8 cellular contexts compared by ENCODE assay signal in genomic region chr19:47419037-47419783, GRCh38. TPM values are rescaled to one million over a fixed set of nuclear protein-coding genes. Genes with fewer than 3 reads are reported as not detected.
DNase-seq lines count a peak whose midpoint lies in the region; ATAC-seq and TF ChIP-seq lines count a peak whose summit lies in the region.
"Had no signal": no experiment of that assay in that cellular context is flagged by ENCODE, and none has a peak within 500 bp of the region (broad histone marks: within the 10 kb centered on the region; RNA-seq: fewer than 3 reads in every experiment).

Gene MEIS3, minus strand, starts transcription at chr19:47419527. Its CDS starts 446 bp downstream, at chr19:47419081.

- H3K27ac Mint-ChIP-seq in GM23338, result no peak within 1 kb of the TSS

- no peak within 1 kb of the TSS for H3K9ac ChIP-seq in smooth muscle cell (ENCODE audit: low read depth)

- H2AFZ ChIP-seq in GM23338, result peak within 1 kb of the TSS; percentile 80
- H2AFZ ChIP-seq in smooth muscle cell (ENCODE audit: low read depth), result no peak within 1 kb of the TSS

- DNase-seq in GM23338 (ENCODE audit: low spot score) (peak; percentile 43), right atrium auricular region (ENCODE audit: low spot score) (no peak), smooth muscle cell (lab: John Stamatoyannopoulos, UW; ENCODE audit: unreplicated experiment) (no peak), left lung (no peak), Kasumi-1 (lab: John Stamatoyannopoulos, UW) (no peak)
- DNase-seq: OCI-M1 had no signal

- peaks cover 43% of the 10 kb centered on the region for H3K4me1 ChIP-seq in GM23338 (ENCODE audit: insufficient read depth)
- peaks cover 0 to 29% of the 10 kb centered on the region in 2 donors for H3K4me1 ChIP-seq in right atrium auricular region
- H3K4me1 ChIP-seq in smooth muscle cell (ENCODE audit: low read depth), result peaks cover 30% of the 10 kb centered on the region
- H3K4me1 ChIP-seq in left lung, result peaks cover 0 to 6% of the 10 kb centered on the region in 2 donors

- peaks cover 5% of the 10 kb centered on the region for H3K9me3 Mint-ChIP-seq in GM23338

- peaks cover 8% of the 10 kb centered on the region for H3K36me3 Mint-ChIP-seq in GM23338 (ENCODE audit: low read depth)

- H3K36me3 ChIP-seq in GM23338 (ENCODE audit: insufficient read depth), result no peaks in the 10 kb centered on the region
- H3K36me3 ChIP-seq in right atrium auricular region, result no peaks in the 10 kb centered on the region
- no peaks in the 10 kb centered on the region for H3K36me3 ChIP-seq in smooth muscle cell (ENCODE audit: low read depth)
- no peaks in the 10 kb centered on the region for H3K36me3 ChIP-seq in left lung

- intact Hi-C loops in left lung (cut with DNase I), result no loop called here

- peak within 1 kb of the TSS; percentile 71 for H3K4me3 Mint-ChIP-seq in GM23338

- peaks cover 83% of the 10 kb centered on the region for H3K27me3 ChIP-seq in GM23338 (ENCODE audit: insufficient read depth)
- peaks cover 19 to 35% of the 10 kb centered on the region in 2 donors for H3K27me3 ChIP-seq in right atrium auricular region
- H3K27me3 ChIP-seq in smooth muscle cell (ENCODE audit: low read depth), result peaks cover 9% of the 10 kb centered on the region
- H3K27me3 ChIP-seq in left lung, result peaks cover 57 to 100% of the 10 kb centered on the region in 2 donors

- TF ChIP-seq CTCF in GM23338 (conservative IDR thresholded peaks at IDR 0.05; ENCODE audit: low read depth in 2 of 2) (no peak), right atrium auricular region (IDR thresholded peaks at IDR 0.05) (no peak), smooth muscle cell (IDR thresholded peaks at IDR 0.05; ENCODE audit: borderline replicate concordance, insufficient read depth, poor library complexity, severe bottlenecking) (no peak), left lung (IDR thresholded peaks at IDR 0.05) (no peak)

- ATAC-seq in GM23338, result peak; percentile 7
- ATAC-seq in SK-N-SH treated with all-trans-retinoic acid at 6 μM for 48 hours, result peak; percentile 15
- ATAC-seq in left lung, result no peak
- no peak for ATAC-seq in GM18867 (IDR thresholded peaks at IDR 0.05; ENCODE audit: unreplicated experiment)

- no peak within 1 kb of the TSS for H3K27ac ChIP-seq in GM23338 (ENCODE audit: low read depth)
- H3K27ac ChIP-seq in right atrium auricular region, result no peak within 1 kb of the TSS
- no peak within 1 kb of the TSS for H3K27ac ChIP-seq in smooth muscle cell (ENCODE audit: low read depth)
- no peak within 1 kb of the TSS for H3K27ac ChIP-seq in left lung

- no peaks in the 10 kb centered on the region for H4K20me1 ChIP-seq in GM23338 (replicated peaks; ENCODE audit: insufficient read depth)
- peaks cover 34% of the 10 kb centered on the region for H4K20me1 ChIP-seq in smooth muscle cell (ENCODE audit: low read depth)

- WGBS in smooth muscle cell (ENCODE audit: low lambda C conversion rate), result 8% methylated on average over 4 of the region's 69 CpGs

- H3K4me3 ChIP-seq in GM23338 (peak within 1 kb of the TSS; percentile 91), right atrium auricular region (peak within 1 kb of the TSS; percentile 47 to 57), smooth muscle cell (peak within 1 kb of the TSS; percentile 68), left lung (peak within 1 kb of the TSS in 1 of 2 donors; percentile 23)

- peaks cover 77% of the 10 kb centered on the region for H3K27me3 Mint-ChIP-seq in GM23338 (ENCODE audit: insufficient read depth, low read depth, poor library complexity)

- peaks cover 17% of the 10 kb centered on the region for H3F3A ChIP-seq in GM23338 (replicated peaks; ENCODE audit: low read depth)
- peaks cover 3% of the 10 kb centered on the region for H3F3A ChIP-seq in smooth muscle cell (ENCODE audit: low read depth)

- H3K9me3 ChIP-seq in right atrium auricular region (no peaks in the 10 kb centered on the region), smooth muscle cell (replicated peaks; ENCODE audit: low read depth) (no peaks in the 10 kb centered on the region), left lung (no peaks in the 10 kb centered on the region)

- H3K79me2 ChIP-seq in GM23338 (replicated peaks; ENCODE audit: insufficient read depth) (0 out of 2 replicates have a peak, but pooled peaks cover 7% of the 10 kb centered on the region), smooth muscle cell (ENCODE audit: low read depth) (no peaks in the 10 kb centered on the region)

- H3K9me2 ChIP-seq in GM23338 (ENCODE audit: insufficient read depth), result no peaks in the 10 kb centered on the region

- peak within 1 kb of the TSS; percentile 100 for H3K4me2 ChIP-seq in GM23338
- peak within 1 kb of the TSS; percentile 93 for H3K4me2 ChIP-seq in smooth muscle cell

- H3K4me1 Mint-ChIP-seq in GM23338, result peaks cover 56% of the 10 kb centered on the region

TF ChIP-seq in SK-N-SH treated with all-trans-retinoic acid at 6 μM for 48 hours, 23 proteins besides CTCF, POLR2A, EP300 and RAD21:
- no peak for TF ChIP-seq ESRRG (CRISPR knock-in tag; IDR thresholded peaks at IDR 0.05)
- TF ChIP-seq ZC3H10 (CRISPR knock-in tag; IDR thresholded peaks at IDR 0.05), result no peak
- TF ChIP-seq OSR1 (CRISPR knock-in tag; IDR thresholded peaks at IDR 0.05), result no peak
- no peak for TF ChIP-seq TSHZ2 (CRISPR knock-in tag; IDR thresholded peaks at IDR 0.05)
- no peak for TF ChIP-seq TOX (CRISPR knock-in tag; IDR thresholded peaks at IDR 0.05; ENCODE audit: borderline replicate concordance)
- no peak for TF ChIP-seq BACH2 (CRISPR knock-in tag; IDR thresholded peaks at IDR 0.05; ENCODE audit: borderline replicate concordance)
- TF ChIP-seq ISL1 (CRISPR knock-in tag; IDR thresholded peaks at IDR 0.05), result no peak
- TF ChIP-seq SNAI2 (CRISPR knock-in tag; IDR thresholded peaks at IDR 0.05), result no peak
- TF ChIP-seq ARNTL (CRISPR knock-in tag; IDR thresholded peaks at IDR 0.05; ENCODE audit: borderline replicate concordance, low read depth), result no peak
- no peak for TF ChIP-seq TCF4 (CRISPR knock-in tag; IDR thresholded peaks at IDR 0.05; ENCODE audit: borderline replicate concordance)
- TF ChIP-seq POU6F1 (CRISPR knock-in tag; IDR thresholded peaks at IDR 0.05; ENCODE audit: borderline replicate concordance, low read depth), result no peak

RNA-seq across cellular contexts. Expression of gene MEIS3, which starts in this region (rescaled TPM):
- 33.7 and 40.7 TPM in 2 replicates for total RNA-seq in GM23338 (2014; rRNA removed; shearing (Covaris generic))
- polyA plus RNA-seq in GM23338 (2016; fragmentation: Nextera tagmentation; extraction: Ambion mirVana) (20.6 and 20.8 TPM in 2 replicates), smooth muscle cell (111 and 141 TPM in 2 replicates)
- total RNA-seq in right atrium auricular region (1 to 10 TPM; 6.3 to 9.2 TPM), smooth muscle cell (49.7 and 59.0 TPM in 2 replicates), left lung (10 to 100 TPM in 1 of 2 donors, 1 to 10 TPM in 1; 6.7 to 11.8 TPM)

Comparison
In these comparisons a context has a peak if more than half of its experiments do, and no peak if none do; other contexts are left out.
1. ATAC-seq: peak in GM23338 (single experiment) and SK-N-SH treated with all-trans-retinoic acid at 6 μM for 48 hours (single experiment); none in left lung (single experiment) and GM18867 (single experiment).